In genomic region chr5:58849995-58850667, GRCh38 we compare ENCODE assay signal across 9 cellular contexts.
DNase-seq lines count a peak whose midpoint lies in the region; ATAC-seq, FAIRE-seq and TF ChIP-seq lines count a peak whose summit lies in the region.
"Had no signal": no experiment of that assay in that cellular context is flagged by ENCODE, and none has a peak within 500 bp of the region (broad histone marks: within the 10 kb centered on the region; RNA-seq: fewer than 3 reads in every experiment).

No MANE protein-coding gene starts in this region.

- no peaks in the 10 kb centered on the region for H3K9me3 Mint-ChIP-seq in neural crest cell

- no peak overlapping the region for H3K4me3 Mint-ChIP-seq in neural crest cell

- peak; percentile 21 for DNase-seq in GM12865 (ENCODE audit: low read depth)
- peak; percentile 54 for DNase-seq in HuH-7.5 (ENCODE audit: low spot score)
- DNase-seq in SK-MEL-5 (ENCODE audit: low read depth, low spot score) = peak; percentile 75
- peak; percentile 38 for DNase-seq in fibroblast of peridontal ligament (ENCODE audit: extremely low read depth)
- DNase-seq in neural crest cell (ENCODE audit: low read depth, low spot score) = peak; percentile 5

- no peaks in the 10 kb centered on the region for H3K36me3 Mint-ChIP-seq in neural crest cell (ENCODE audit: low read depth)

- peak; percentile 39 for TF ChIP-seq CTCF in GM12865 (IDR thresholded peaks at IDR 0.05; ENCODE audit: insufficient read depth, low read depth, low read length, missing control alignments)
- peak; percentile 75 for TF ChIP-seq CTCF in neural crest cell (conservative IDR thresholded peaks at IDR 0.05)

- no peak overlapping the region for H3K4me3 ChIP-seq in GM12865 (ENCODE audit: low read depth, low read length)

- H3K4me1 Mint-ChIP-seq in neural crest cell = peaks cover 24% of the 10 kb centered on the region

- H3K27ac Mint-ChIP-seq in neural crest cell (ENCODE audit: unreplicated experiment) = no peak overlapping the region

- FAIRE-seq in A204.1 (lab: Jason Lieb, UNC) = peak; percentile 93
- FAIRE-seq: colon had no signal

- ATAC-seq in HG03378 (IDR thresholded peaks at IDR 0.05; ENCODE audit: unreplicated experiment) = no peak
- no peak for ATAC-seq in GM19328 (IDR thresholded peaks at IDR 0.05; ENCODE audit: unreplicated experiment)

- in situ Hi-C loops in SK-MEL-5 (cut with HindIII; ENCODE audit: low pct_unique_long_range_greater_than_20kb, low sequenced_read_pairs) = no loop called here

- no peaks in the 10 kb centered on the region for H3K27me3 Mint-ChIP-seq in neural crest cell (ENCODE audit: low read depth)

Comparison
In these comparisons a context has a peak if more than half of its experiments do, and no peak if none do; other contexts are left out.
1. DNase-seq: peak in every context shown above with its lines; median percentile 75 in SK-MEL-5; 54 in HuH-7.5; 38 in fibroblast of peridontal ligament; 21 in GM12865; 5 in neural crest cell.